Comparison of ENCODE assay signal across 8 cellular contexts in genomic region chr15:90201150-90201943, GRCh38. TPM values are rescaled to one million over a fixed set of nuclear protein-coding genes. Genes with fewer than 3 reads are reported as not detected.
DNase-seq lines count a peak whose midpoint lies in the region; ATAC-seq and TF ChIP-seq lines count a peak whose summit lies in the region.

SEMA4B (plus strand) TSS chr15:90201330; CDS start chr15:90201579, 249 bp downstream.

- H3K56ac ChIP-seq in IMR-90 (ENCODE audit: extremely low read depth, insufficient read depth, low read length) = no peak within 1 kb of the TSS

- H3K36me3 ChIP-seq in DOHH2 (ENCODE audit: control insufficient read depth, low read length) = no peaks in the 10 kb centered on the region
- H3K36me3 ChIP-seq in IMR-90 (ENCODE audit: control insufficient read depth, insufficient read depth, low read length) = no peaks in the 10 kb centered on the region; the same call in 1 of the 2 replicates
- no peaks in the 10 kb centered on the region for H3K36me3 ChIP-seq in parathyroid adenoma (ENCODE audit: control insufficient read depth, insufficient read depth, low read length)

- ATAC-seq in GM21515 (IDR thresholded peaks at IDR 0.05; ENCODE audit: unreplicated experiment) = peak; percentile 82
- ATAC-seq in IMR-90 (ENCODE audit: low read depth) = peak; percentile 90
- peak; percentile 89 for ATAC-seq in Right ventricle myocardium superior (ENCODE audit: poor library complexity)

- H3K9me1 ChIP-seq in IMR-90 (ENCODE audit: insufficient read depth, low read length) = peaks cover 10% of the 10 kb centered on the region; the same call in 1 of the 2 replicates

- intact Hi-C loops in IMR-90 (cut with micrococcal nuclease) = no loop called here
- intact Hi-C loops in Right ventricle myocardium superior (cut with DNase I) = no loop called here

- 0 out of 2 replicates have a peak, but pooled peaks have one; percentile 32 for TF ChIP-seq POLR2A in IMR-90 (IDR thresholded peaks at IDR 0.05; ENCODE audit: low read depth, low read length)

- H3K4me3 ChIP-seq in DOHH2 (ENCODE audit: low read length) (peak within 1 kb of the TSS; percentile 82), IMR-90 (ENCODE audit: insufficient read depth, low read depth, low read length) (peak within 1 kb of the TSS; percentile 91), parathyroid adenoma (ENCODE audit: low read depth, low read length) (peak within 1 kb of the TSS; percentile 66)

- H3K79me2 ChIP-seq in DOHH2 (ENCODE audit: control insufficient read depth, low read length) (peaks cover 5% of the 10 kb centered on the region), parathyroid adenoma (peaks cover 26% of the 10 kb centered on the region)

- no peak within 1 kb of the TSS for H3K27ac ChIP-seq in DOHH2 (ENCODE audit: low read depth, low read length)
- peak within 1 kb of the TSS; percentile 11; the same call in 1 of the 2 replicates for H3K27ac ChIP-seq in IMR-90 (ENCODE audit: insufficient read depth, low read length)
- H3K27ac ChIP-seq in parathyroid adenoma = peak within 1 kb of the TSS; percentile 64

- POLR2A ChIA-PET in IMR-90 (lab: Charles Lee; ENCODE audit: unreplicated experiment) = interaction anchor here (0.7 kb wide), 1 partner anchor 11 kb away, joined by 12 read pairs; no protein-coding TSS in a partner anchor

- dilution Hi-C loops in IMR-90 (cut with HindIII; ENCODE audit: low sequenced_read_pairs, unreplicated experiment) = no loop called here

- H3K4me2 ChIP-seq in DOHH2 (ENCODE audit: low read length) = peak within 1 kb of the TSS; percentile 78
- H3K4me2 ChIP-seq in IMR-90 (ENCODE audit: low read depth, low read length) = peak within 1 kb of the TSS; percentile 76
- H3K4me2 ChIP-seq in parathyroid adenoma (ENCODE audit: low read length) = peak within 1 kb of the TSS; percentile 92

- H3K4me3 Mint-ChIP-seq in activated naive CD8-positive, alpha-beta T cell = peak within 1 kb of the TSS; percentile 91
- peak within 1 kb of the TSS; percentile 94 for H3K4me3 Mint-ChIP-seq in type B pancreatic cell

- WGBS in IMR-90 (ENCODE audit: extremely low coverage in 2 of 2, insufficient read length in 1 of 2), 2 experiments = 0% methylated on average over 32 of the region's 86 CpGs; no CpG with 5 or more reads in 1 of the 2 experiments

- no peak within 1 kb of the TSS for H2BK120ac ChIP-seq in IMR-90 (ENCODE audit: low read depth, low read length)

- peak within 1 kb of the TSS; percentile 62 for H3K14ac ChIP-seq in IMR-90 (replicated peaks; ENCODE audit: low read depth, low read length)

- H3F3A ChIP-seq in DOHH2 (ENCODE audit: control insufficient read depth, insufficient read depth) = no peaks in the 10 kb centered on the region

- TF ChIP-seq RAD21 in IMR-90 (IDR thresholded peaks at IDR 0.05; ENCODE audit: low read length) = no peak

- H3K27me3 Mint-ChIP-seq in activated naive CD8-positive, alpha-beta T cell = no peaks in the 10 kb centered on the region
- no peaks in the 10 kb centered on the region for H3K27me3 Mint-ChIP-seq in type B pancreatic cell

- H2AK9ac ChIP-seq in IMR-90 (replicated peaks; ENCODE audit: low read depth, low read length, poor library complexity) = peak within 1 kb of the TSS; percentile 83

- H4K20me1 ChIP-seq in DOHH2 (ENCODE audit: control insufficient read depth, insufficient read depth, low read depth, low read length) = 0 out of 2 replicates have a peak, but pooled peaks cover 2% of the 10 kb centered on the region
- no peaks in the 10 kb centered on the region; the same call in 1 of the 2 replicates for H4K20me1 ChIP-seq in IMR-90 (ENCODE audit: insufficient read depth, low read length)

- peak within 1 kb of the TSS; percentile 65 for H3K9ac ChIP-seq in IMR-90 (ENCODE audit: low read depth, low read length)
- peak within 1 kb of the TSS; percentile 37 for H3K9ac ChIP-seq in parathyroid adenoma

- peaks cover 27 to 29% of the 10 kb centered on the region in 2 experiments; a peak in 3 of 4 replicates for H3K79me1 ChIP-seq in IMR-90 (ENCODE audit: low read depth in 1 of 2, low read length in 2 of 2)

- DNase-seq in IMR-90 = peak; percentile 32
- peak; percentile 57 for DNase-seq in SKM-1 (lab: John Stamatoyannopoulos, UW; ENCODE audit: unreplicated experiment)
- peak; percentile 86 for DNase-seq in Right ventricle myocardium superior
- DNase-seq in type B pancreatic cell (ENCODE audit: extremely low spot score, unreplicated experiment) = no peak

- no TSS peak for BruUV-seq in IMR-90 (replicated peaks; lab: Mats Ljungman, UMichigan)

- no peak for TF ChIP-seq CTCF in DOHH2 (IDR thresholded peaks at IDR 0.05; ENCODE audit: low read depth, low read length, poor library complexity, severe bottlenecking)
- no peak for TF ChIP-seq CTCF in IMR-90 (conservative IDR thresholded peaks at IDR 0.05; ENCODE audit: low read depth, low read length)
- TF ChIP-seq CTCF in parathyroid adenoma (IDR thresholded peaks at IDR 0.05) = no peak
- TF ChIP-seq CTCF in type B pancreatic cell (conservative IDR thresholded peaks at IDR 0.05) = no peak

- no peaks in the 10 kb centered on the region for H3K9me2 ChIP-seq in DOHH2 (replicated peaks; ENCODE audit: control insufficient read depth, low read length)

- H4K5ac ChIP-seq in IMR-90 (ENCODE audit: low read depth, low read length) = peak within 1 kb of the TSS; percentile 48

- no peaks in the 10 kb centered on the region for H3K36me3 Mint-ChIP-seq in activated naive CD8-positive, alpha-beta T cell
- no peaks in the 10 kb centered on the region for H3K36me3 Mint-ChIP-seq in type B pancreatic cell

- no peak within 1 kb of the TSS for H2BK20ac ChIP-seq in IMR-90 (ENCODE audit: low read depth, low read length)

- peak within 1 kb of the TSS; percentile 54 for H2BK5ac ChIP-seq in IMR-90 (ENCODE audit: low read depth, low read length, poor library complexity, severe bottlenecking)

- peak within 1 kb of the TSS; percentile 80 for H3K4ac ChIP-seq in IMR-90 (ENCODE audit: low read depth, low read length)

- peaks cover 21% of the 10 kb centered on the region for H3K4me1 Mint-ChIP-seq in activated naive CD8-positive, alpha-beta T cell (ENCODE audit: low read depth)
- H3K4me1 Mint-ChIP-seq in type B pancreatic cell (ENCODE audit: unreplicated experiment) = peaks cover 16% of the 10 kb centered on the region

- peak within 1 kb of the TSS; percentile 5; the same call in 1 of the 2 replicates for H3K18ac ChIP-seq in IMR-90 (ENCODE audit: low read depth, low read length)

- H3K4me1 ChIP-seq in DOHH2 (ENCODE audit: control insufficient read depth, low read length) (peaks cover 20% of the 10 kb centered on the region), IMR-90 (ENCODE audit: control insufficient read depth, insufficient read depth, low read length) (peaks cover 8% of the 10 kb centered on the region), parathyroid adenoma (peaks cover 9% of the 10 kb centered on the region)

- H2AK5ac ChIP-seq in IMR-90 (ENCODE audit: low read depth, low read length) = peak within 1 kb of the TSS; percentile 28

- H3K27ac Mint-ChIP-seq in activated naive CD8-positive, alpha-beta T cell = peak within 1 kb of the TSS; percentile 82
- peak within 1 kb of the TSS; percentile 80 for H3K27ac Mint-ChIP-seq in type B pancreatic cell

- peak within 1 kb of the TSS; percentile 93 for H2AFZ ChIP-seq in IMR-90 (replicated peaks; ENCODE audit: low read length, poor library complexity)
- H2AFZ ChIP-seq in parathyroid adenoma = peak within 1 kb of the TSS; percentile 76

- H3K23ac ChIP-seq in IMR-90 (ENCODE audit: low read depth, low read length) = peak within 1 kb of the TSS; percentile 50; the same call in 1 of the 2 replicates

- no peaks in the 10 kb centered on the region for H3K9me3 ChIP-seq in DOHH2 (ENCODE audit: control insufficient read depth, insufficient read depth, low read length)
- H3K9me3 ChIP-seq in IMR-90 (ENCODE audit: control insufficient read depth, insufficient read depth, low read length) = no peaks in the 10 kb centered on the region
- H3K9me3 ChIP-seq in parathyroid adenoma (ENCODE audit: control insufficient read depth, low read length) = no peaks in the 10 kb centered on the region

- H3K9me3 Mint-ChIP-seq in activated naive CD8-positive, alpha-beta T cell (ENCODE audit: low read depth) = no peaks in the 10 kb centered on the region
- no peaks in the 10 kb centered on the region for H3K9me3 Mint-ChIP-seq in type B pancreatic cell

- peak within 1 kb of the TSS; percentile 82 to 92 for H4K8ac ChIP-seq in IMR-90 (ENCODE audit: low read depth in 2 of 2, low read length in 2 of 2)

- H3K27me3 ChIP-seq in DOHH2 (ENCODE audit: control insufficient read depth, low read length) (peaks cover 8% of the 10 kb centered on the region), IMR-90 (ENCODE audit: control insufficient read depth, insufficient read depth, low read length) (no peaks in the 10 kb centered on the region), parathyroid adenoma (ENCODE audit: control insufficient read depth, insufficient read depth, low read length) (no peaks in the 10 kb centered on the region)

- in situ Hi-C loops in IMR-90 (cut with MboI; ENCODE audit: low sequenced_read_pairs) = no loop called here

- CTCF ChIA-PET in IMR-90 (lab: Yijun Ruan, JAX) = interaction anchor here (1.2 to 2.1 kb wide), 2 partner anchors 13 to 20 kb away, joined by 3 to 6 read pairs; no protein-coding TSS in a partner anchor

- peak within 1 kb of the TSS; percentile 30 for H4K91ac ChIP-seq in IMR-90 (ENCODE audit: insufficient read depth, low read depth, low read length)

- H2BK15ac ChIP-seq in IMR-90 (ENCODE audit: low read depth, low read length) = no peak within 1 kb of the TSS

TF ChIP-seq in IMR-90, 13 proteins besides CTCF, POLR2A, EP300 and RAD21:
- TF ChIP-seq USF2 (IDR thresholded peaks at IDR 0.05; ENCODE audit: low read depth, low read length) = no peak
- no peak for TF ChIP-seq MAFK (IDR thresholded peaks at IDR 0.05; ENCODE audit: low read depth, low read length)
- no peak for TF ChIP-seq SMC3 (IDR thresholded peaks at IDR 0.05; ENCODE audit: low read depth, low read length)
- TF ChIP-seq MXI1 (IDR thresholded peaks at IDR 0.05; ENCODE audit: borderline replicate concordance, low read depth, low read length) = peak; percentile 19; the same call in 1 of the 2 replicates
- TF ChIP-seq MAZ (IDR thresholded peaks at IDR 0.05; ENCODE audit: borderline replicate concordance, low read depth, low read length) = peak; percentile 41; the same call in 1 of the 2 replicates
- no peak for TF ChIP-seq CHD1 (IDR thresholded peaks at IDR 0.05; ENCODE audit: low read depth, low read length)

RNA-seq across cellular contexts. Expression of gene SEMA4B, which starts in this region (rescaled TPM):
- total RNA-seq in IMR-90 (2012; rRNA removed) (5.0 and 6.9 TPM in 2 replicates), Right ventricle myocardium superior (24.6 TPM), type B pancreatic cell (ENCODE audit: low replicate concordance) (28.0 and 28.9 TPM in 2 replicates)
- polyA plus RNA-seq in IMR-90 (2012; rRNA removed) = 22.5 and 27.5 TPM in 2 replicates
- 12.9 and 29.8 TPM in 2 replicates for polyA plus RNA-seq in IMR-90 (2012; cell fraction: cytosol; rRNA removed)
- polyA plus RNA-seq in IMR-90 (2012; cell fraction: nucleus; rRNA removed; ENCODE audit: low replicate concordance) = 23.9 and 48.0 TPM in 2 replicates
